1 cellular context compared by ENCODE assay signal in genomic region chr14:49633650-49634546, GRCh38.
TF ChIP-seq lines count a peak whose summit lies in the region.

No MANE protein-coding gene starts in this region.

TF ChIP-seq in PFSK-1, 5 proteins besides CTCF, POLR2A, EP300 and RAD21:
- TF ChIP-seq POLR2AphosphoS5 (IDR thresholded peaks at IDR 0.05; ENCODE audit: low read depth, low read length) (peak; percentile 64), REST (IDR thresholded peaks at IDR 0.05; ENCODE audit: insufficient read depth in 1 of 2, low read depth in 2 of 2, low read length in 2 of 2) (no peak), SIN3A (IDR thresholded peaks at IDR 0.05; ENCODE audit: borderline replicate concordance, insufficient read depth, low read length) (peak; percentile 67; the same call in 1 of the 2 replicates), TAF1 (IDR thresholded peaks at IDR 0.05; ENCODE audit: borderline replicate concordance, insufficient read depth, low read length) (peak; percentile 47; the same call in 1 of the 2 replicates), FOXP2 (optimal IDR thresholded peaks at IDR 0.05; ENCODE audit: borderline replicate concordance, extremely low read depth, extremely low read length, insufficient read depth) (peak; percentile 38)
TF ChIP-seq in PFSK-1: peak in this region for 4.
